8 cellular contexts compared by ENCODE assay signal in the genomic region with DNA sequence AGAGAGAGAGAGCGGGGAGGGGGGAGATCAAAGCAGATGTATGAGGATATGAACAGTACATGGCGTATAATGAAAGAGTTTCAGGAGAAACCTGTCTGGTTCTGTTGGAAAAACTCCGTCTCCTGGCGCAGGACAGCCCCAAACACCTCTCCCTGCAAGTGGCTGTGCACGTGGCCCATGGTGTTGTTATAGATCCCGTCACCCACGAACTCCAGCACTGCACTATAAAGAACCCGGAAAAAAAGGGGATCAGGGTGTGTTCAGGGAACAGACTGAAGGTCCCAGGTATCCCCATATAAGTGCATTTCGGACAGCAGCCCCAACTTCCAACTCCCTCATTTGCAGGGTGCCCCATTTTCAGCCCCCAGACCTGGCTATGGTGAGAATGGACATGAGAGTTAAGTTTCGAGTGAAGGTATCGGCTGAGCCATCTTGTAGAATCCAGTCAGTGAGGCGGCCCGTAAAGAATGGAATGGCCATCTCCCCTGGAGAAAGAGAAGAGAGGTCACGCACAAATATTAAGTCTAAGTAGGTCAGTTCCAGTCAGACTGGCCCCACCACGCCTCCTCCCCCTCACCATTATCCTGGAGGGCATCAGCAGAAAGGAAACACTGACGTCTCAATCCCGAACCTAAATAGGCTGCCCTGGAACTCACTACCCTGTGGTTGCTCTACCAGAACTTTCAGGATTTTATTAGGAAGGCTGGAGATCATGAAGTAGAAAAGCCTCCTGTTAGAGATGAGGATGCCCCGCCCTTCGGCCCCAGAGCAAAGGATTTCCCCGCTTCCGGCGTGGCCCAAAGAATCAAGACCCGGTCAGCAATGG. TPM values are rescaled to one million over a fixed set of nuclear protein-coding genes. Genes with fewer than 3 reads are reported as not detected.
DNase-seq lines count a peak whose midpoint lies in the region; ATAC-seq and TF ChIP-seq lines count a peak whose summit lies in the region.

No MANE protein-coding gene starts in this region.

- POLR2A ChIA-PET in RWPE1 (lab: Yijun Ruan, JAX; ENCODE audit: low non-redundant PET): no interaction called here
- POLR2A ChIA-PET in naive thymus-derived CD4-positive, alpha-beta T cell (lab: Charles Lee): interaction anchor here (0.6 to 9.5 kb wide), 13 partner anchors 7 to 818 kb away, joined by 4 to 662 read pairs (median 15); partner anchors contain the start of genes BRD2, HLA-DMA, PSMB8 and RPS18

- TF ChIP-seq CTCF in GM06990 (IDR thresholded peaks at IDR 0.05; ENCODE audit: insufficient read depth, low read length, poor library complexity, severe bottlenecking): no peak
- no peak for TF ChIP-seq CTCF in RWPE1 (conservative IDR thresholded peaks at IDR 0.05; ENCODE audit: low read depth)

- peaks cover 62 to 81% (median 73%) of the 10 kb centered on the region in 7 donors for H3K4me1 Mint-ChIP-seq in naive thymus-derived CD4-positive, alpha-beta T cell

- DNase-seq in GM06990 (ENCODE audit: extremely low read depth, insufficient read length) (no peak), RWPE1 (ENCODE audit: low spot score) (peak; percentile 20), ACHN (no peak), NCI-H1092 (lab: John Stamatoyannopoulos, UW) (no peak), NCI-H526 treated with DMSO at 0.1 percent for 48 hours (lab: John Stamatoyannopoulos, UW) (no peak)
- DNase-seq in naive thymus-derived CD4-positive, alpha-beta T cell: peak in 1 of 9 donors; percentile 16
- DNase-seq in effector CD8-positive, alpha-beta T cell (lab: John Stamatoyannopoulos, UW): no peak

- no peaks in the 10 kb centered on the region for H3K27me3 Mint-ChIP-seq in naive thymus-derived CD4-positive, alpha-beta T cell

- H3K27ac ChIP-seq in RWPE1: peak overlapping the region; percentile 96
- peak overlapping the region; percentile 100 for H3K27ac ChIP-seq in naive thymus-derived CD4-positive, alpha-beta T cell (ENCODE audit: low read depth, low read length)

- no peaks in the 10 kb centered on the region for H3K4me1 ChIP-seq in endocrine pancreas (ENCODE audit: control insufficient read depth, insufficient read depth, low read length)
- peaks cover 61 to 67% of the 10 kb centered on the region in 2 donors for H3K4me1 ChIP-seq in naive thymus-derived CD4-positive, alpha-beta T cell (ENCODE audit: control insufficient read depth in 2 of 2, insufficient read depth in 2 of 2, low read length in 2 of 2)

- no peak for ATAC-seq in naive thymus-derived CD4-positive, alpha-beta T cell

- peak overlapping the region; percentile 96 to 100 (median 100) for H3K4me3 Mint-ChIP-seq in naive thymus-derived CD4-positive, alpha-beta T cell

- CTCF ChIA-PET in RWPE1 (lab: Yijun Ruan, JAX): interaction anchor here (2.7 to 3.5 kb wide), 2 partner anchors 7 to 14 kb away, joined by 9 to 55 read pairs; partner anchors contain the start of gene TAP2
- CTCF ChIA-PET in naive thymus-derived CD4-positive, alpha-beta T cell (lab: Charles Lee): interaction anchor here (2.1 to 7.5 kb wide), 4 partner anchors 11 to 120 kb away, joined by 13 to 241 read pairs (median 27); partner anchors contain the start of genes PSMB8 and TAP2

- H3K9ac ChIP-seq in endocrine pancreas (ENCODE audit: control insufficient read depth, insufficient read depth, low read length): peak overlapping the region; percentile 65

- peaks cover 0 to 4% (median 0%) of the 10 kb centered on the region in 11 donors for H3K9me3 Mint-ChIP-seq in naive thymus-derived CD4-positive, alpha-beta T cell

- intact Hi-C loops in naive thymus-derived CD4-positive, alpha-beta T cell (cut with micrococcal nuclease): loop anchor here (2.0 to 10.0 kb wide), 6 partner anchors 460 to 1230 kb away; partner anchors contain the start of genes CLIC1 (in 1 of the 2), CUTA (in 1 of the 2), PHF1 (in 1 of the 2) and PRRC2A (in 1 of the 2)

- H3K27me3 ChIP-seq in GM06990 (replicated peaks; ENCODE audit: control insufficient read depth, insufficient read depth, low read length): no peaks in the 10 kb centered on the region
- H3K27me3 ChIP-seq in endocrine pancreas (ENCODE audit: control insufficient read depth, insufficient read depth, low read length): no peaks in the 10 kb centered on the region
- H3K27me3 ChIP-seq in naive thymus-derived CD4-positive, alpha-beta T cell (ENCODE audit: control insufficient read depth in 2 of 2, insufficient read depth in 2 of 2, low read length in 2 of 2): no peaks in the 10 kb centered on the region

- H3K36me3 ChIP-seq in GM06990 (ENCODE audit: control insufficient read depth, insufficient read depth, low read length): peaks cover 42% of the 10 kb centered on the region
- H3K36me3 ChIP-seq in endocrine pancreas (ENCODE audit: control insufficient read depth, insufficient read depth, low read length): no peaks in the 10 kb centered on the region
- H3K36me3 ChIP-seq in naive thymus-derived CD4-positive, alpha-beta T cell (ENCODE audit: control insufficient read depth in 2 of 3, insufficient read depth in 3 of 3, low read length in 3 of 3): peaks cover 25 to 69% (median 45%) of the 10 kb centered on the region in 3 experiments

- H3K27ac Mint-ChIP-seq in naive thymus-derived CD4-positive, alpha-beta T cell: peak overlapping the region; percentile 94 to 100 (median 100)

- in situ Hi-C loops in ACHN (cut with HindIII; ENCODE audit: low pct_ligation_motif_present, low pct_unique_long_range_greater_than_20kb, low sequenced_read_pairs): no loop called here

- H3K9me3 ChIP-seq in endocrine pancreas (ENCODE audit: control insufficient read depth, low read length): no peaks in the 10 kb centered on the region
- H3K9me3 ChIP-seq in naive thymus-derived CD4-positive, alpha-beta T cell (ENCODE audit: control insufficient read depth in 2 of 3, low read length in 3 of 3): no peaks in the 10 kb centered on the region

- peaks cover 33 to 79% (median 61%) of the 10 kb centered on the region in 5 donors for H3K36me3 Mint-ChIP-seq in naive thymus-derived CD4-positive, alpha-beta T cell

- peak overlapping the region; percentile 96 for H3K4me3 ChIP-seq in GM06990 (replicated peaks; ENCODE audit: low read depth, low read length)
- peak overlapping the region; percentile 19 for H3K4me3 ChIP-seq in endocrine pancreas (ENCODE audit: control insufficient read depth, insufficient read depth, low read length)
- H3K4me3 ChIP-seq in naive thymus-derived CD4-positive, alpha-beta T cell (ENCODE audit: low read length): peak overlapping the region; percentile 91

RNA-seq across cellular contexts. Expression of gene TAP1, which starts 1.3 kb away (rescaled TPM):
- 100 to 1,000 TPM in 3 of 5 experiments, 10 to 100 TPM in 2; 92.1 to 500 (median 103) TPM for total RNA-seq in naive thymus-derived CD4-positive, alpha-beta T cell
- 100 to 1,000 TPM; 162 to 274 TPM for polyA plus RNA-seq in naive thymus-derived CD4-positive, alpha-beta T cell

RNA-seq across cellular contexts. Expression of gene PSMB9, which starts 1.8 kb away (rescaled TPM):
- 100 to 1,000 TPM in 2 of 5 experiments, 10 to 100 TPM in 3; 70.3 to 452 (median 90.5) TPM for total RNA-seq in naive thymus-derived CD4-positive, alpha-beta T cell
- polyA plus RNA-seq in naive thymus-derived CD4-positive, alpha-beta T cell: 100 to 1,000 TPM; 385 to 389 TPM

RNA-seq across cellular contexts. Expression of gene PSMB8, which starts 8.4 kb away (rescaled TPM):
- total RNA-seq in naive thymus-derived CD4-positive, alpha-beta T cell: 100 to 1,000 TPM; 111 to 419 (median 115) TPM
- 100 to 1,000 TPM; 322 to 378 TPM for polyA plus RNA-seq in naive thymus-derived CD4-positive, alpha-beta T cell

RNA-seq across cellular contexts. Expression of gene TAP2, which starts 13.7 kb away (rescaled TPM):
- total RNA-seq in naive thymus-derived CD4-positive, alpha-beta T cell: 100 to 1,000 TPM in 4 of 5 experiments, 10 to 100 TPM in 1; 84.3 to 243 (median 117) TPM
- 10 to 100 TPM; 26.4 to 36.4 TPM for polyA plus RNA-seq in naive thymus-derived CD4-positive, alpha-beta T cell

RNA-seq across cellular contexts. Expression of gene HLA-DOB, which starts 35.4 kb away (rescaled TPM):
- 1 to 10 TPM; 1.7 to 7.7 (median 4.9) TPM for total RNA-seq in naive thymus-derived CD4-positive, alpha-beta T cell
- polyA plus RNA-seq in naive thymus-derived CD4-positive, alpha-beta T cell: under 1 TPM; 0.48 to 0.57 TPM

Comparison
In these comparisons a context has a peak if more than half of its experiments do, and no peak if none do; other contexts are left out.
1. H3K4me3 ChIP-seq: peak in every context shown above with its lines; median percentile 96 in GM06990; 91 in naive thymus-derived CD4-positive, alpha-beta T cell; 19 in endocrine pancreas.